In genomic region chr5:39570418-39571027, GRCh38 we compare ENCODE assay signal across 8 cellular contexts.
A peak's percentile ranks its signal among the peaks of the same experiment; 100 is the strongest.
DNase-seq lines count a peak whose midpoint lies in the region; ATAC-seq and TF ChIP-seq lines count a peak whose summit lies in the region.

No MANE protein-coding gene starts in this region.

- TF ChIP-seq CTCF in WTC11 (IDR thresholded peaks at IDR 0.05): no peak; the same call in 1 of the 2 replicates

- H3K27me3 Mint-ChIP-seq in WTC11 (ENCODE audit: low read depth): no peaks in the 10 kb centered on the region

- H3K4me3 Mint-ChIP-seq in WTC11: no peak overlapping the region

- H3K9me3 Mint-ChIP-seq in WTC11: peaks cover 3% of the 10 kb centered on the region; the same call in 1 of the 2 replicates

- CTCF ChIA-PET in WTC11 (lab: Charles Lee): interaction anchor here (1.0 to 3.2 kb wide), 2 partner anchors 194 kb away, joined by 4 to 27 read pairs; no protein-coding TSS in a partner anchor

- H3K27ac Mint-ChIP-seq in WTC11: no peak overlapping the region

- no peaks in the 10 kb centered on the region for H3K36me3 Mint-ChIP-seq in WTC11

- H3K4me1 Mint-ChIP-seq in WTC11: peaks cover 10% of the 10 kb centered on the region

- DNase-seq in DMS153 (lab: John Stamatoyannopoulos, UW) (peak; percentile 10), DMS153 treated with DMSO at 0.1 percent for 48 hours (lab: John Stamatoyannopoulos, UW; ENCODE audit: unreplicated experiment) (no peak), HuH-7 (ENCODE audit: low spot score) (peak; percentile 17), WTC11 (ENCODE audit: low spot score) (no peak), kidney glomerular epithelial cell (lab: John Stamatoyannopoulos, UW) (peak; percentile 23), cerebellar nuclear complex (lab: John Stamatoyannopoulos, UW) (no peak)
- DNase-seq in NK-92 treated with Interleukin-12 subunit alpha and Interleukin-12 subunit beta, amount 100 ng/mL, for 24 hours (lab: John Stamatoyannopoulos, UW): no peak

- ATAC-seq in WTC11 (peak; percentile 30; the same call in 1 of the 2 replicates), HG02642 (IDR thresholded peaks at IDR 0.05; ENCODE audit: poor library complexity, unreplicated experiment) (no peak)

- POLR2A ChIA-PET in WTC11 (lab: Charles Lee): no interaction called here

TF ChIP-seq in WTC11, 78 proteins besides CTCF, POLR2A, EP300 and RAD21:
- TF ChIP-seq GRHL2 (CRISPR knock-in tag; IDR thresholded peaks at IDR 0.05; ENCODE audit: insufficient replicate concordance, severe bottlenecking) (no peak), TEAD4 (CRISPR knock-in tag; IDR thresholded peaks at IDR 0.05) (no peak), ZNF396 (CRISPR knock-in tag; IDR thresholded peaks at IDR 0.05; ENCODE audit: borderline replicate concordance) (no peak), AR (CRISPR knock-in tag; IDR thresholded peaks at IDR 0.05) (no peak), FOXP1 (CRISPR knock-in tag; IDR thresholded peaks at IDR 0.05; ENCODE audit: borderline replicate concordance) (no peak)

Comparison
In these comparisons a context has a peak if more than half of its experiments do, and no peak if none do; other contexts are left out.
1. DNase-seq: peak in DMS153 (single experiment), HuH-7 (single experiment) and kidney glomerular epithelial cell (single experiment); none in DMS153 treated with DMSO at 0.1 percent for 48 hours (single experiment), WTC11 (single experiment), cerebellar nuclear complex (0 of 2) and NK-92 treated with Interleukin-12 subunit alpha and Interleukin-12 subunit beta, amount 100 ng/mL, for 24 hours (single experiment).